ENCODE assay signal across 8 cellular contexts in the genomic region with DNA sequence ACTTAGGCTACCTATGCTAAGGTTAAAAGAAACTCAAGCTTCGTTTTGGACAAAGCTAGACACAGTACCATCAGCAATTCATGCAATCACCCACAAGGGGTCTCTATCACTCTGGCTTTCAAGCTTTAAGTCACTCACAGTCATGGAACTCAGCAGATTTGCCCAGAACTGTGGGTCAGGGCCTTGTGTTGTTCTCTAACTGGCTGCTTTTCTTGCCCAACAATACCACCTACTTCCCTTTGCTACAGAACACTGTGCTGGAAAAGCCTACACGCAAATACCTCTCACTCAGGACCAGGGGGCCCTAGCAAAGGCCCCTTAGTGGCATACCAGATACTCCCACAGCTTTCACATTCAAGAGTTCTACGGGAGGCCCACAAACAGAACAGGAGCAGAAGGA. TPM values are rescaled to one million over a fixed set of nuclear protein-coding genes. Genes with fewer than 3 reads are reported as not detected.
DNase-seq lines count a peak whose midpoint lies in the region; ATAC-seq and TF ChIP-seq lines count a peak whose summit lies in the region.

No MANE protein-coding gene starts in this region.

- peak overlapping the region in 8 of 11 experiments; percentile 25 to 74 (median 68); a peak in 12 of 22 replicates for H3K4me2 ChIP-seq in BLaER1 treated with 17β-estradiol and CSF1 and Interleukin-3, amounts not matched to agents 10 nM and 100 nM

- DNase-seq in NCI-H526 (lab: John Stamatoyannopoulos, UW) (peak; percentile 52 to 86), epithelial cell of esophagus (ENCODE audit: low read depth) (peak; percentile 81), mucosa of descending colon (peak in 1 of 3 donors; percentile 85)
- DNase-seq in activated CD4-positive, alpha-beta T cell treated with anti-CD3 and anti-CD28 coated beads, Interleukin-2, amount 50 U/mL, for 48 hours: peak; percentile 53 to 65

- intact Hi-C loops in mucosa of descending colon (cut with DNase I, micrococcal nuclease): loop anchor here (5.0 to 10.0 kb wide), 3 partner anchors 43 to 95 kb away; partner anchors contain the start of gene STAT6 (in 2 of the 2)

- no peak overlapping the region for H3K4me3 ChIP-seq in BLaER1 treated with 17β-estradiol and CSF1 and Interleukin-3, amounts not matched to agents 10 nM and 100 nM
- no peak overlapping the region for H3K4me3 ChIP-seq in epithelial cell of esophagus (ENCODE audit: low read length)
- no peak overlapping the region for H3K4me3 ChIP-seq in mucosa of descending colon
- no peak overlapping the region for H3K4me3 ChIP-seq in thymus (ENCODE audit: low read length)

- TF ChIP-seq CTCF in epithelial cell of esophagus (IDR thresholded peaks at IDR 0.05; ENCODE audit: insufficient read depth, low read depth, low read length, missing control alignments) (peak; percentile 92), mucosa of descending colon (IDR thresholded peaks at IDR 0.05) (peak; percentile 69)

- H3K27ac ChIP-seq in BLaER1 treated with 17β-estradiol and CSF1 and Interleukin-3, amounts not matched to agents 10 nM and 100 nM: peak overlapping the region; percentile 35 to 86 (median 70); a peak in 21 of 22 replicates
- peak overlapping the region; percentile 62 for H3K27ac ChIP-seq in thymus (ENCODE audit: low read depth)

- no peaks in the 10 kb centered on the region for H4K20me1 ChIP-seq in BLaER1 treated with 17β-estradiol and CSF1 and Interleukin-3, amounts not matched to agents 10 nM and 100 nM

- peaks cover 10 to 76% (median 41%) of the 10 kb centered on the region in 10 experiments; a peak in 19 of 20 replicates for H3K4me1 ChIP-seq in BLaER1 treated with 17β-estradiol and CSF1 and Interleukin-3, amounts not matched to agents 10 nM and 100 nM
- H3K4me1 ChIP-seq in mucosa of descending colon (ENCODE audit: low read depth) (peaks cover 5% of the 10 kb centered on the region), thymus (ENCODE audit: control insufficient read depth, insufficient read depth, low read length) (no peaks in the 10 kb centered on the region)

- 40% methylated on average over 3 of the region's 3 CpGs for WGBS in thymus

- H3K9ac ChIP-seq in BLaER1 treated with 17β-estradiol and CSF1 and Interleukin-3, amounts not matched to agents 10 nM and 100 nM: peak overlapping the region; percentile 24 to 71 (median 59); a peak in 19 of 22 replicates

- ATAC-seq in GM18873 (IDR thresholded peaks at IDR 0.05; ENCODE audit: low FRiP score, unreplicated experiment) (peak; percentile 83), HG03342 (IDR thresholded peaks at IDR 0.05; ENCODE audit: unreplicated experiment) (peak; percentile 84), mucosa of descending colon (peak; percentile 98)

- H3K36me3 ChIP-seq in BLaER1 treated with 17β-estradiol and CSF1 and Interleukin-3, amounts not matched to agents 10 nM and 100 nM: peaks cover 32 to 89% (median 74%) of the 10 kb centered on the region in 11 experiments
- no peaks in the 10 kb centered on the region for H3K36me3 ChIP-seq in mucosa of descending colon (ENCODE audit: low read depth)
- peaks cover 27% of the 10 kb centered on the region for H3K36me3 ChIP-seq in thymus (ENCODE audit: control insufficient read depth, insufficient read depth)

- H3K9me3 ChIP-seq in BLaER1 treated with 17β-estradiol and CSF1 and Interleukin-3, amounts not matched to agents 10 nM and 100 nM (replicated peaks in 1 of 11): peaks cover 0 to 14% (median 0%) of the 10 kb centered on the region in 11 experiments; a peak in 6 of 22 replicates
- H3K9me3 ChIP-seq in mucosa of descending colon (no peaks in the 10 kb centered on the region), thymus (ENCODE audit: control insufficient read depth) (no peaks in the 10 kb centered on the region)

- H3K27me3 ChIP-seq in BLaER1 treated with 17β-estradiol and CSF1 and Interleukin-3, amounts not matched to agents 10 nM and 100 nM: no peaks in the 10 kb centered on the region
- H3K27me3 ChIP-seq in thymus (ENCODE audit: control insufficient read depth, insufficient read depth): no peaks in the 10 kb centered on the region

RNA-seq across cellular contexts. Expression of gene NEMP1, which starts 9.1 kb away (rescaled TPM):
- 10 to 100 TPM in 2 of 3 donors, 1 to 10 TPM in 1; 6.3 to 16.9 (median 10.2) TPM for total RNA-seq in mucosa of descending colon
- 9.5 TPM for polyA plus RNA-seq in thymus

RNA-seq across cellular contexts. Expression of gene NAB2, which starts 19.4 kb away (rescaled TPM):
- total RNA-seq in mucosa of descending colon: 10 to 100 TPM in 1 of 3 donors, 1 to 10 TPM in 2; 2.6 to 29.3 (median 3.9) TPM
- 32.7 TPM for polyA plus RNA-seq in thymus

RNA-seq across cellular contexts. Expression of gene MYO1A, which starts 19.6 kb away (rescaled TPM):
- total RNA-seq in mucosa of descending colon: 100 to 1,000 TPM; 167 to 444 (median 219) TPM
- 0.52 TPM for polyA plus RNA-seq in thymus

RNA-seq across cellular contexts. Expression of gene STAT6, which starts 41.6 kb away (rescaled TPM):
- total RNA-seq in mucosa of descending colon: 100 to 1,000 TPM; 219 to 286 (median 281) TPM
- polyA plus RNA-seq in thymus: 236 TPM

RNA-seq across cellular contexts. Expression of gene TAC3, which starts 53.2 kb away (rescaled TPM):
- 1 to 10 TPM in 2 of 3 donors, under 1 TPM in 1; 0.81 to 2.0 (median 1.8) TPM for total RNA-seq in mucosa of descending colon
- polyA plus RNA-seq in thymus: 4.3 TPM
